ENCODE assay signal across 10 cellular contexts in genomic region chr12:31702047-31702446, GRCh38. TPM values are rescaled to one million over a fixed set of nuclear protein-coding genes. Genes with fewer than 3 reads are reported as not detected.
DNase-seq lines count a peak whose midpoint lies in the region; ATAC-seq, FAIRE-seq and TF ChIP-seq lines count a peak whose summit lies in the region.
"Had no signal": no experiment of that assay in that cellular context is flagged by ENCODE, and none has a peak within 500 bp of the region (broad histone marks: within the 10 kb centered on the region; RNA-seq: fewer than 3 reads in every experiment).

No MANE protein-coding gene starts in this region.

- in situ Hi-C loops in transverse colon (cut with MboI; ENCODE audit: low pct_ligation_motif_present in 1 of 4, low pct_unique_long_range_greater_than_20kb in 1 of 4, low sequenced_read_pairs in 3 of 4) = no loop called here

- H3K4me3 ChIP-seq in AG04449 (ENCODE audit: low read depth, low read length) = no peak overlapping the region
- H3K4me3 ChIP-seq in transverse colon = no peak overlapping the region
- H3K4me3 ChIP-seq in gastroesophageal sphincter = no peak overlapping the region

- H3K9me3 ChIP-seq in transverse colon (no peaks in the 10 kb centered on the region), gastroesophageal sphincter (no peaks in the 10 kb centered on the region)

- CTCF ChIA-PET in AG04449 (lab: Yijun Ruan, JAX) (interaction anchor here (1.1 to 1.3 kb wide), 2 partner anchors 13 to 610 kb away, joined by 3 to 4 read pairs; no protein-coding TSS in a partner anchor), RWPE1 (lab: Yijun Ruan, JAX) (interaction anchor here (0.6 to 0.7 kb wide), 3 partner anchors 47 to 338 kb away, joined by 3 to 4 read pairs (median 3); no protein-coding TSS in a partner anchor)

- no peaks in the 10 kb centered on the region for H3K27me3 Mint-ChIP-seq in stimulated activated memory B cell treated with anti-CD40 and anti-IgM and Interleukin-4, amounts not matched to agents 10 μg/mL and 1 μg/mL and 100 μg/mL, for 72 hours

- POLR2A ChIA-PET in AG04449 (lab: Yijun Ruan, JAX) (no interaction called here), RWPE1 (lab: Yijun Ruan, JAX; ENCODE audit: low non-redundant PET) (no interaction called here)

- ATAC-seq in stimulated activated memory B cell treated with anti-CD40 and anti-IgM and Interleukin-4, amounts not matched to agents 10 μg/mL and 1 μg/mL and 100 μg/mL, for 72 hours = no peak
- no peak for ATAC-seq in gastroesophageal sphincter

- FAIRE-seq in H54 (lab: Jason Lieb, UNC) = peak; percentile 61

- peaks cover 0 to 2% (median 0%) of the 10 kb centered on the region in 4 donors for H3K36me3 ChIP-seq in transverse colon
- peaks cover 0 to 52% of the 10 kb centered on the region in 2 donors for H3K36me3 ChIP-seq in gastroesophageal sphincter

- peaks cover 9% of the 10 kb centered on the region for H3K4me1 Mint-ChIP-seq in stimulated activated memory B cell treated with anti-CD40 and anti-IgM and Interleukin-4, amounts not matched to agents 10 μg/mL and 1 μg/mL and 100 μg/mL, for 72 hours

- peak; percentile 4 for TF ChIP-seq CTCF in AG04449 (IDR thresholded peaks at IDR 0.05; ENCODE audit: insufficient read depth, low read length, missing control alignments)
- peak; percentile 57 for TF ChIP-seq CTCF in VCaP (conservative IDR thresholded peaks at IDR 0.05)
- TF ChIP-seq CTCF in transverse colon (IDR thresholded peaks at IDR 0.05) = no peak
- no peak for TF ChIP-seq CTCF in RWPE1 (conservative IDR thresholded peaks at IDR 0.05; ENCODE audit: low read depth)
- peak in 1 of 4 experiments; percentile 14 for TF ChIP-seq CTCF in gastroesophageal sphincter (IDR thresholded peaks at IDR 0.05)

- no peak for TF ChIP-seq POLR2A in H54 (IDR thresholded peaks at IDR 0.05; ENCODE audit: low read depth, low read length)
- TF ChIP-seq POLR2A in transverse colon (IDR thresholded peaks at IDR 0.05) = no peak
- no peak for TF ChIP-seq POLR2A in gastroesophageal sphincter (IDR thresholded peaks at IDR 0.05)

- DNase-seq in AG04449 (ENCODE audit: low read depth, low spot score) (no peak), H54 (ENCODE audit: insufficient read length, low spot score) (peak; percentile 14), iPS DF 19.7 (ENCODE audit: low read depth, low spot score) (peak; percentile 12), transverse colon (no peak), RWPE1 (ENCODE audit: low spot score) (no peak)
- DNase-seq: hypothalamus, KG1 had no signal

- no peak overlapping the region for H3K27ac Mint-ChIP-seq in stimulated activated memory B cell treated with anti-CD40 and anti-IgM and Interleukin-4, amounts not matched to agents 10 μg/mL and 1 μg/mL and 100 μg/mL, for 72 hours

- peaks cover 3% of the 10 kb centered on the region for H3K9me3 Mint-ChIP-seq in stimulated activated memory B cell treated with anti-CD40 and anti-IgM and Interleukin-4, amounts not matched to agents 10 μg/mL and 1 μg/mL and 100 μg/mL, for 72 hours

- intact Hi-C loops in transverse colon (cut with DNase I; ENCODE audit: low total_unique reads) = no loop called here

- H3K36me3 Mint-ChIP-seq in stimulated activated memory B cell treated with anti-CD40 and anti-IgM and Interleukin-4, amounts not matched to agents 10 μg/mL and 1 μg/mL and 100 μg/mL, for 72 hours = peaks cover 47% of the 10 kb centered on the region

- H3K27me3 ChIP-seq in transverse colon (no peaks in the 10 kb centered on the region), gastroesophageal sphincter (no peaks in the 10 kb centered on the region)

- H3K4me1 ChIP-seq in transverse colon = no peaks in the 10 kb centered on the region
- H3K4me1 ChIP-seq in gastroesophageal sphincter = no peaks in the 10 kb centered on the region

- H3K27ac ChIP-seq in VCaP (no peak overlapping the region), transverse colon (no peak overlapping the region), RWPE1 (no peak overlapping the region), gastroesophageal sphincter (no peak overlapping the region)

- H3K4me3 Mint-ChIP-seq in stimulated activated memory B cell treated with anti-CD40 and anti-IgM and Interleukin-4, amounts not matched to agents 10 μg/mL and 1 μg/mL and 100 μg/mL, for 72 hours = no peak overlapping the region

- TF ChIP-seq EP300 in transverse colon (IDR thresholded peaks at IDR 0.05; ENCODE audit: low read depth) (no peak), gastroesophageal sphincter (IDR thresholded peaks at IDR 0.05) (no peak)

RNA-seq across cellular contexts. Expression of gene AMN1, which starts 26.8 kb away (rescaled TPM):
- total RNA-seq in transverse colon = 10 to 100 TPM in 1 of 4 donors, 1 to 10 TPM in 2, not detected in 1; 5.7 to 10.5 (median 8.7) TPM
- total RNA-seq in gastroesophageal sphincter = 10 to 100 TPM in 2 of 4 donors, 1 to 10 TPM in 2; 7.5 to 19.3 (median 9.6) TPM

RNA-seq across cellular contexts. Expression of gene ETFBKMT, which starts 42.6 kb away (rescaled TPM):
- 1 to 10 TPM in 3 of 4 donors, under 1 TPM in 1; 0.40 to 3.8 (median 3.1) TPM for total RNA-seq in transverse colon
- 1 to 10 TPM; 2.4 to 6.1 (median 3.2) TPM for total RNA-seq in gastroesophageal sphincter

Comparison
In these comparisons a context has a peak if more than half of its experiments do, and no peak if none do; other contexts are left out.
1. DNase-seq: peak in H54 (single experiment) and iPS DF 19.7 (single experiment); none in AG04449 (single experiment), transverse colon (single experiment) and RWPE1 (single experiment).
2. CTCF ChIP-seq: peak in AG04449 (single experiment) and VCaP (single experiment); none in transverse colon (0 of 5) and RWPE1 (single experiment).